In genomic region chr3:152197451-152197850, GRCh38 we compare ENCODE assay signal across 11 cellular contexts.
DNase-seq lines count a peak whose midpoint lies in the region; ATAC-seq and TF ChIP-seq lines count a peak whose summit lies in the region.
"Had no signal": no experiment of that assay in that cellular context is flagged by ENCODE, and none has a peak within 500 bp of the region (broad histone marks: within the 10 kb centered on the region; RNA-seq: fewer than 3 reads in every experiment).

No MANE protein-coding gene starts in this region.

- H3K18ac ChIP-seq in trophoblast cell (ENCODE audit: low read length) = no peak overlapping the region

- no peak overlapping the region for H3K4me2 ChIP-seq in trophoblast cell (ENCODE audit: low read length)

- H3K4me1 ChIP-seq in neutrophil (ENCODE audit: control insufficient read depth in 1 of 2, insufficient read depth in 1 of 2, low read depth in 1 of 2, low read length in 1 of 2) = peaks cover 87 to 92% of the 10 kb centered on the region in 2 experiments
- no peaks in the 10 kb centered on the region for H3K4me1 ChIP-seq in trophoblast cell (ENCODE audit: control insufficient read depth in 1 of 2, insufficient read depth in 2 of 2, low read length in 2 of 2)

- H3K4me3 Mint-ChIP-seq in CD14-positive monocyte = peak overlapping the region; percentile 69 to 95
- peak overlapping the region; percentile 71 for H3K4me3 Mint-ChIP-seq in activated naive CD8-positive, alpha-beta T cell treated with anti-CD3 and anti-CD28 coated beads, Interleukin-2, amount 50 U/mL, for 24 hours

- TF ChIP-seq CTCF in CD14-positive monocyte (IDR thresholded peaks at IDR 0.05) (no peak), neutrophil (IDR thresholded peaks at IDR 0.05) (no peak)

- no peak overlapping the region for H2AFZ ChIP-seq in trophoblast cell (ENCODE audit: insufficient read depth, low read length, poor library complexity)

- H3K36me3 Mint-ChIP-seq in CD14-positive monocyte = peaks cover 3 to 6% of the 10 kb centered on the region in 2 donors
- H3K36me3 Mint-ChIP-seq in activated naive CD8-positive, alpha-beta T cell treated with anti-CD3 and anti-CD28 coated beads, Interleukin-2, amount 50 U/mL, for 24 hours (ENCODE audit: low read depth) = peaks cover 2% of the 10 kb centered on the region

- H4K91ac ChIP-seq in trophoblast cell (ENCODE audit: low read depth, low read length) = no peak overlapping the region

- no peak overlapping the region for H2BK12ac ChIP-seq in trophoblast cell (ENCODE audit: low read length)

- H3K79me1 ChIP-seq in trophoblast cell (ENCODE audit: low read length) = no peaks in the 10 kb centered on the region

- H2BK5ac ChIP-seq in trophoblast cell (ENCODE audit: low read depth, low read length, poor library complexity) = no peak overlapping the region

- H3K36me3 ChIP-seq in neutrophil = no peaks in the 10 kb centered on the region
- H3K36me3 ChIP-seq in trophoblast cell (ENCODE audit: control insufficient read depth in 1 of 2, insufficient read depth in 2 of 2, low read length in 2 of 2) = no peaks in the 10 kb centered on the region

- intact Hi-C loops in CD14-positive monocyte (cut with micrococcal nuclease) = loop anchor here in 1 of 2 donors (5.0 kb wide), 1 partner anchor 70 kb away; the partner anchor contains the start of gene MBNL1

- no peak overlapping the region for H3K9ac ChIP-seq in trophoblast cell (ENCODE audit: low read length)

- no peak overlapping the region for H4K12ac ChIP-seq in trophoblast cell (ENCODE audit: low read depth, low read length)

- H3K27me3 ChIP-seq in neutrophil (no peaks in the 10 kb centered on the region), trophoblast cell (ENCODE audit: insufficient read depth, low read length) (no peaks in the 10 kb centered on the region)

- H3K27ac ChIP-seq in neutrophil (peak overlapping the region; percentile 78), trophoblast cell (ENCODE audit: low read depth, low read length) (no peak overlapping the region)

- no peak overlapping the region for H4K8ac ChIP-seq in trophoblast cell (ENCODE audit: low read depth, low read length)

- H2AK5ac ChIP-seq in trophoblast cell (ENCODE audit: low read length) = no peak overlapping the region

- H3K27me3 Mint-ChIP-seq in CD14-positive monocyte (ENCODE audit: low read depth in 3 of 3) = no peaks in the 10 kb centered on the region
- H3K27me3 Mint-ChIP-seq in activated naive CD8-positive, alpha-beta T cell treated with anti-CD3 and anti-CD28 coated beads, Interleukin-2, amount 50 U/mL, for 24 hours = no peaks in the 10 kb centered on the region

- H3K9me3 Mint-ChIP-seq in CD14-positive monocyte = peaks cover 0 to 2% (median 0%) of the 10 kb centered on the region in 7 donors
- H3K9me3 Mint-ChIP-seq in activated naive CD8-positive, alpha-beta T cell treated with anti-CD3 and anti-CD28 coated beads, Interleukin-2, amount 50 U/mL, for 24 hours = no peaks in the 10 kb centered on the region

- H3K23ac ChIP-seq in trophoblast cell (ENCODE audit: low read length) = no peak overlapping the region

- H3K79me2 ChIP-seq in trophoblast cell (ENCODE audit: control insufficient read depth, insufficient read depth, low read length, poor library complexity) = no peaks in the 10 kb centered on the region

- H2BK120ac ChIP-seq in trophoblast cell (ENCODE audit: insufficient read depth, low read length, poor library complexity) = no peak overlapping the region

- no peak for TF ChIP-seq POLR2A in GM18505 (IDR thresholded peaks at IDR 0.05; ENCODE audit: borderline replicate concordance, extremely low read depth, insufficient read depth, insufficient read length)

- H3K4me3 ChIP-seq in neutrophil (ENCODE audit: low read depth in 1 of 2, low read length in 1 of 2) = peak overlapping the region; percentile 30 to 39
- H3K4me3 ChIP-seq in trophoblast cell (ENCODE audit: low read depth, low read length) = no peak overlapping the region

- H3K14ac ChIP-seq in trophoblast cell (ENCODE audit: low read length) = no peak overlapping the region

- peaks cover 73% of the 10 kb centered on the region for H3K4me1 Mint-ChIP-seq in CD14-positive monocyte
- peaks cover 83% of the 10 kb centered on the region for H3K4me1 Mint-ChIP-seq in activated naive CD8-positive, alpha-beta T cell treated with anti-CD3 and anti-CD28 coated beads, Interleukin-2, amount 50 U/mL, for 24 hours

- peak overlapping the region; percentile 94 to 98 (median 97) for H3K27ac Mint-ChIP-seq in CD14-positive monocyte
- peak overlapping the region; percentile 91 for H3K27ac Mint-ChIP-seq in activated naive CD8-positive, alpha-beta T cell treated with anti-CD3 and anti-CD28 coated beads, Interleukin-2, amount 50 U/mL, for 24 hours

- H3K9me3 ChIP-seq in neutrophil = no peaks in the 10 kb centered on the region
- H3K9me3 ChIP-seq in trophoblast cell (ENCODE audit: insufficient read depth, low read depth, low read length) = no peaks in the 10 kb centered on the region

- ATAC-seq in activated naive CD8-positive, alpha-beta T cell treated with anti-CD3 and anti-CD28 coated beads, Interleukin-2, amount 50 U/mL, for 24 hours = peak; percentile 25
- ATAC-seq in HG02623 (IDR thresholded peaks at IDR 0.05; ENCODE audit: unreplicated experiment) (no peak), GM18505 (IDR thresholded peaks at IDR 0.05; ENCODE audit: unreplicated experiment) (no peak)
- ATAC-seq: HCT116 had no signal

- no peak overlapping the region for H3K4ac ChIP-seq in trophoblast cell (ENCODE audit: low read depth, low read length)

- WGBS in trophoblast cell (ENCODE audit: extremely low coverage, insufficient coverage, insufficient read length) = no CpG with 5 or more reads among the region's 3 CpGs

- no peak for DNase-seq in CD14-positive monocyte (ENCODE audit: low spot score)
- peak; percentile 36 for DNase-seq in KG1 (lab: John Stamatoyannopoulos, UW)
- no peak for DNase-seq in activated naive CD8-positive, alpha-beta T cell treated with anti-CD3 and anti-CD28 coated beads, Interleukin-2, amount 50 U/mL, for 24 hours
- DNase-seq in mesenteric fat pad (ENCODE audit: low spot score) = no peak
- DNase-seq in trophoblast cell = no peak
- DNase-seq: effector CD8-positive, alpha-beta T cell; NCI-H1092 treated with DMSO at 0.1 percent for 48 hours had no signal
